ENCODE assay signal across 8 cellular contexts in the genomic region with DNA sequence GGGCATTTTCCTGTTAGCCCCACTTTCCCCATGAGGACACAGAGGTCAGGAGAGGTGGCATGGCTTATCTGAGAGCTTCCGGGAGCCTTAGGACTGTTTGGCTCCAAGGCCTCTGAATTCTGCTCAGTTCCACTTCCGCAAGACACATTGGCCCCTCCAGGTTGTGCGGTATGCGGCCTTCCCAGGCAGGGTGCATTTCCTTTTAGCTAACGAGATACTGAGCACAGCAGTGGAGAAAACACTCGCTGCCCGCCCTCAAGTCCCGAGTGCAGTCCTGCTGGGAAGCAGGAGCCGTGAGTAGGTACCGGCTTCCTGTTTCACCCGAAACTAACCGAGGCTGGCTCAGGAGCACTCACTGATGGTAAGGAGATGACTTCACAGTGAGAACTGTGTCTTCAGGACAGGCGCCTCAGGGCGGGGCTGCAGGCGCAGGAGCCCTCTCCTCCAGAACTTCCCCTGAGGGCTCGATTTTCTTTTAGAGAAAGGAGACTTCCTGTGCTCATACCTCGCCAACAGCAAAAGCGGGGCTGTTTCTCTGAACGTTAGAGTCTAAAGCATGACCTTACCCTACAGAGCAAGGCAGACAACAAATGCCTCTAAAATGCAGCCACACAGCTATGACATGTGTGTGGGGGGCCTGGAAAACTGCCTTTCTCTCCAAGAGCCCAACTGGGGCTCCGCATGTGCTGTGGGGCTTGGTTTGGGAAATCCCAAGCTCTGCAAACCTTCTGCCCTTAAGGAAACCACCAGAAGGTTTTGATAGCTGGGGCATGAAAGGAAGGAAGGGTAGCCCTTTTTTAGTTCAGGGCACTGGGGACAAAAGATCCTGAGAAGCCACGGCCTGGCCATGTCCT. TPM values are rescaled to one million over a fixed set of nuclear protein-coding genes. Genes with fewer than 3 reads are reported as not detected.
A peak's percentile ranks its signal among the peaks of the same experiment; 100 is the strongest.
DNase-seq lines count a peak whose midpoint lies in the region; ATAC-seq and TF ChIP-seq lines count a peak whose summit lies in the region.

No MANE protein-coding gene starts in this region.

- H3K23ac ChIP-seq in mesendoderm (ENCODE audit: low read length): no peak overlapping the region

- TF ChIP-seq CTCF in OCI-LY7 (conservative IDR thresholded peaks at IDR 0.05; ENCODE audit: low read length) (no peak), omental fat pad (IDR thresholded peaks at IDR 0.05) (no peak)

- no peaks in the 10 kb centered on the region for H3K27me3 ChIP-seq in mesendoderm (ENCODE audit: insufficient read depth, low read length, poor library complexity)
- H3K27me3 ChIP-seq in aorta (ENCODE audit: control insufficient read depth in 1 of 2, insufficient read depth in 2 of 2, low read length in 1 of 2): no peaks in the 10 kb centered on the region

- no CpG with 5 or more reads among the region's 21 CpGs for WGBS in mesendoderm (ENCODE audit: extremely low coverage, insufficient coverage, low lambda C conversion rate)
- WGBS in aorta, 2 donors: 83% methylated on average over 21 of the region's 21 CpGs

- H3K9me3 ChIP-seq in OCI-LY7 (ENCODE audit: low read length) (no peaks in the 10 kb centered on the region), aorta (ENCODE audit: control insufficient read depth, low read length) (no peaks in the 10 kb centered on the region)

- H4K8ac ChIP-seq in mesendoderm (ENCODE audit: low read depth, low read length): no peak overlapping the region

- no peak overlapping the region for H3K9ac ChIP-seq in mesendoderm (ENCODE audit: low read length)

- peaks cover 29% of the 10 kb centered on the region for H3K4me1 ChIP-seq in OCI-LY7 (ENCODE audit: insufficient read depth, low read length, poor library complexity, severe bottlenecking)
- peaks cover 7% of the 10 kb centered on the region for H3K4me1 ChIP-seq in mesendoderm (ENCODE audit: control insufficient read depth, low read depth, low read length)
- no peaks in the 10 kb centered on the region for H3K4me1 ChIP-seq in aorta (ENCODE audit: control insufficient read depth in 1 of 2, insufficient read depth in 2 of 2, low read length in 2 of 2)

- H3K4ac ChIP-seq in mesendoderm (ENCODE audit: low read depth, low read length): peak overlapping the region; percentile 63

- H3K4me2 ChIP-seq in OCI-LY7 (ENCODE audit: low read length): peak overlapping the region; percentile 74
- H3K4me2 ChIP-seq in mesendoderm (ENCODE audit: low read length): no peak overlapping the region

- no peaks in the 10 kb centered on the region for H3K9me2 ChIP-seq in OCI-LY7 (ENCODE audit: insufficient read depth, low read length)

- DNase-seq in OCI-LY7 (ENCODE audit: low spot score) (peak; percentile 80), mesendoderm (peak; percentile 82), aorta (peak in 1 of 2 donors; percentile 59), OCI-M2 (lab: John Stamatoyannopoulos, UW; ENCODE audit: unreplicated experiment) (no peak), omental fat pad (ENCODE audit: low spot score) (no peak)
- peak; percentile 84 for DNase-seq in activated effector memory CD4-positive, alpha-beta T cell treated with anti-CD3 and anti-CD28 coated beads, Interleukin-2, amount 50 U/mL, for 16 hours

- H3K36me3 ChIP-seq in OCI-LY7 (ENCODE audit: insufficient read depth, low read length) (peaks cover 9% of the 10 kb centered on the region), mesendoderm (ENCODE audit: control insufficient read depth, insufficient read depth, low read length) (no peaks in the 10 kb centered on the region), aorta (ENCODE audit: control insufficient read depth in 1 of 2, insufficient read depth in 2 of 2, low read length in 1 of 2) (no peaks in the 10 kb centered on the region)

- no peaks in the 10 kb centered on the region for H3K79me1 ChIP-seq in mesendoderm (ENCODE audit: low read length)

- no peak overlapping the region for H2BK5ac ChIP-seq in mesendoderm (ENCODE audit: low read length)

- ATAC-seq in GM18861 (IDR thresholded peaks at IDR 0.05; ENCODE audit: unreplicated experiment) (peak; percentile 77), HG02885 (IDR thresholded peaks at IDR 0.05; ENCODE audit: poor library complexity, unreplicated experiment) (peak; percentile 69), aorta (ENCODE audit: low FRiP score) (peak; percentile 37), omental fat pad (ENCODE audit: low FRiP score) (no peak)

- H4K20me1 ChIP-seq in OCI-LY7 (ENCODE audit: insufficient read depth, low read length): no peaks in the 10 kb centered on the region

- peak overlapping the region; percentile 47 for H3K4me3 ChIP-seq in OCI-LY7 (ENCODE audit: low read depth, low read length, poor library complexity, severe bottlenecking)
- no peak overlapping the region for H3K4me3 ChIP-seq in mesendoderm (ENCODE audit: low read length)
- H3K4me3 ChIP-seq in aorta (ENCODE audit: low read length in 2 of 2): no peak overlapping the region

- CTCF ChIA-PET in OCI-LY7 (lab: Charles Lee; ENCODE audit: unreplicated experiment): no interaction called here

- no peak overlapping the region for H2BK15ac ChIP-seq in mesendoderm (replicated peaks; ENCODE audit: low read depth)

- H3K79me2 ChIP-seq in OCI-LY7 (ENCODE audit: insufficient read depth, low read depth, low read length) (no peaks in the 10 kb centered on the region), mesendoderm (ENCODE audit: control insufficient read depth, insufficient read depth, low read length) (no peaks in the 10 kb centered on the region)

- intact Hi-C loops in OCI-LY7 (cut with micrococcal nuclease; ENCODE audit: unreplicated experiment) (no loop called here), aorta (cut with DNase I) (no loop called here)

- H2AFZ ChIP-seq in OCI-LY7 (ENCODE audit: low read length): peak overlapping the region; percentile 58

- POLR2A ChIA-PET in OCI-LY7 (lab: Charles Lee): interaction anchor here (0.9 to 3.6 kb wide), 3 partner anchors 15 to 76 kb away, joined by 3 to 18 read pairs (median 3); a partner anchor contains a TSS

- H3K27ac ChIP-seq in OCI-LY7 (ENCODE audit: low read depth, low read length, poor library complexity, severe bottlenecking): peak overlapping the region; percentile 77
- peak overlapping the region; percentile 6 for H3K27ac ChIP-seq in mesendoderm (ENCODE audit: low read depth, low read length)
- H3K27ac ChIP-seq in aorta (ENCODE audit: low read depth in 1 of 2, low read length in 2 of 2): no peak overlapping the region

- H2AK5ac ChIP-seq in mesendoderm (ENCODE audit: low read length): no peak overlapping the region

- H3K18ac ChIP-seq in mesendoderm (ENCODE audit: low read length): peak overlapping the region; percentile 51

- BruUV-seq in OCI-LY7 (replicated peaks; lab: Mats Ljungman, UMichigan): no TSS peak

- H2BK120ac ChIP-seq in mesendoderm (ENCODE audit: low read depth, low read length): no peak overlapping the region

- no peak overlapping the region for H4K5ac ChIP-seq in mesendoderm (ENCODE audit: low read length)

- peak overlapping the region; percentile 57 for H3K56ac ChIP-seq in mesendoderm (ENCODE audit: low read length)

RNA-seq across cellular contexts. Expression of a gene that starts 25.9 kb away (rescaled TPM):
- 16.9 and 22.5 TPM in 2 replicates for total RNA-seq in OCI-LY7 (2014; rRNA removed; shearing (Covaris generic))
- total RNA-seq in OCI-LY7 (2022) (45.2 and 48.8 TPM in 2 replicates), aorta (10 to 100 TPM; 14.4 to 28.9 TPM), omental fat pad (10 to 100 TPM; 12.3 to 40.2 (median 18.7) TPM)
- 10.5 TPM for polyA plus RNA-seq in mesendoderm (2013, experiment 1 of 2)
- polyA plus RNA-seq in mesendoderm (2013, experiment 2 of 2): 10.2 TPM
- polyA plus RNA-seq in aorta: 10 to 100 TPM; 50.0 to 76.1 TPM

Comparison
In these comparisons a context has a peak if more than half of its experiments do, and no peak if none do; other contexts are left out.
1. DNase-seq: peak in OCI-LY7 (single experiment), activated effector memory CD4-positive, alpha-beta T cell treated with anti-CD3 and anti-CD28 coated beads, Interleukin-2, amount 50 U/mL, for 16 hours (single experiment) and mesendoderm (single experiment); none in OCI-M2 (single experiment) and omental fat pad (single experiment).
2. H3K27ac ChIP-seq: peak in OCI-LY7 (single experiment) and mesendoderm (single experiment); none in aorta (0 of 2).